8 cellular contexts compared by ENCODE assay signal in the genomic region with DNA sequence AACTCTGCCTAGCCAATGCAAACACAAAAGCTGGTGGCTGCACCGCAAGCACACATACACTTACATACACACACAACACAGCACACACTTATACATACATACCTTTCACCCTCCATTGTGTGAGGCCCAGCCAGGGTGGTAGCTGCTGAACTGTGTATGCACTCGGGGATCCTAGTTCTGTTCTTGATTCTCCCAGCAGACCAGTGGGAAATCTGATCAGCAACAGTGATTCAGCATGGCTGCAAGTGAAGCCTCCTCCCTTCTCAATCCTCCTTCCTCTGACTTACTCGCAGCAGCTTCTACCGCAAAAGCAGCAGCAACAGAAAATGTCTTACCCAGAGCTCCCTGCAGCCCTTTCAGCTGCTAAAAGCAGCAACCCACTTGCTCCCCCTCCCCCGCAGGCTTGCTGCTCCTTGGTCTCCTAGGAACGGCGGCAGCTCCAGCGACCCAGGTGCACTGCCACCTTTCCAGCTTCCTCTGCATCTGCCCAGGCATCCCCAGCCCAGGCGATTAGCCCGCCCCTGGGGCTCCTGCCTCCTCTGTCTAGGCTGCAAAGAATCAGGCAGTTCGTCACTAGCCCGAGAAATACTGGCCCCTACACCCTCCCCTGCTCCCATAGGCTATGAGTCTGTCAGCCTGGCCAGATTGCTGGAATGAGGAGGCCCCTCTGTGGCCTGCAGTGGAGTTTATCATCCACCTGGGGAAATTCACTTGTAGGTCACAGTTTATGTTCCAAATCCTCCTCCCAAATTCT. TPM values are rescaled to one million over a fixed set of nuclear protein-coding genes. Genes with fewer than 3 reads are reported as not detected.
DNase-seq lines count a peak whose midpoint lies in the region; ATAC-seq, FAIRE-seq and TF ChIP-seq lines count a peak whose summit lies in the region.

A gene with protein sequence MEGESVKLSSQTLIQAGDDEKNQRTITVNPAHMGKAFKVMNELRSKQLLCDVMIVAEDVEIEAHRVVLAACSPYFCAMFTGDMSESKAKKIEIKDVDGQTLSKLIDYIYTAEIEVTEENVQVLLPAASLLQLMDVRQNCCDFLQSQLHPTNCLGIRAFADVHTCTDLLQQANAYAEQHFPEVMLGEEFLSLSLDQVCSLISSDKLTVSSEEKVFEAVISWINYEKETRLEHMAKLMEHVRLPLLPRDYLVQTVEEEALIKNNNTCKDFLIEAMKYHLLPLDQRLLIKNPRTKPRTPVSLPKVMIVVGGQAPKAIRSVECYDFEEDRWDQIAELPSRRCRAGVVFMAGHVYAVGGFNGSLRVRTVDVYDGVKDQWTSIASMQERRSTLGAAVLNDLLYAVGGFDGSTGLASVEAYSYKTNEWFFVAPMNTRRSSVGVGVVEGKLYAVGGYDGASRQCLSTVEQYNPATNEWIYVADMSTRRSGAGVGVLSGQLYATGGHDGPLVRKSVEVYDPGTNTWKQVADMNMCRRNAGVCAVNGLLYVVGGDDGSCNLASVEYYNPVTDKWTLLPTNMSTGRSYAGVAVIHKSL (minus strand): TSS at position 559 of the 754 bp plus-strand sequence. CDS start 443 bp downstream, at position 116.

- peaks cover 4 to 14% of the 10 kb centered on the region in 2 donors for H3K36me3 Mint-ChIP-seq in activated T-cell treated with anti-CD3 and anti-CD28 coated beads, Interleukin-2, amount 50 U/mL, for 72 hours (ENCODE audit: insufficient read depth in 2 of 2)
- H3K36me3 Mint-ChIP-seq in naive B cell, result no peaks in the 10 kb centered on the region

- H3K9me3 Mint-ChIP-seq in activated T-cell treated with anti-CD3 and anti-CD28 coated beads, Interleukin-2, amount 50 U/mL, for 72 hours, result peaks cover 3% of the 10 kb centered on the region in 2 donors
- peaks cover 0 to 4% (median 0%) of the 10 kb centered on the region in 7 donors for H3K9me3 Mint-ChIP-seq in naive B cell

- peak; percentile 90 for FAIRE-seq in GM12891 (lab: Jason Lieb, UNC)

- H3K4me3 ChIP-seq in HFF-Myc (replicated peaks; ENCODE audit: low read depth, low read length), result peak within 1 kb of the TSS; percentile 41
- H3K4me3 ChIP-seq in foreskin fibroblast (ENCODE audit: low read depth in 1 of 2, low read length in 2 of 2), result peak within 1 kb of the TSS; percentile 43
- peak within 1 kb of the TSS; percentile 35 for H3K4me3 ChIP-seq in urinary bladder (ENCODE audit: low read depth, low read length)

- peak; percentile 36 to 46 for ATAC-seq in activated T-cell treated with anti-CD3 and anti-CD28 coated beads, Interleukin-2, amount 50 U/mL, for 72 hours (replicated peaks in 1 of 2)
- peak; percentile 38 to 53 for ATAC-seq in naive B cell (ENCODE audit: low read depth in 2 of 2)

- TF ChIP-seq CTCF in HFF-Myc (IDR thresholded peaks at IDR 0.05; ENCODE audit: low read depth, low read length, missing control alignments) (peak; percentile 4), foreskin fibroblast (IDR thresholded peaks at IDR 0.05; ENCODE audit: low read depth, low read length) (no peak)

- H3K27me3 Mint-ChIP-seq in activated T-cell treated with anti-CD3 and anti-CD28 coated beads, Interleukin-2, amount 50 U/mL, for 72 hours (ENCODE audit: low read depth), result no peaks in the 10 kb centered on the region
- H3K27me3 Mint-ChIP-seq in naive B cell, result peaks cover 0 to 10% (median 0%) of the 10 kb centered on the region in 3 donors

- TF ChIP-seq POLR2A in GM12891 (IDR thresholded peaks at IDR 0.05; ENCODE audit: low read depth, low read length), result no peak

- H3K4me3 Mint-ChIP-seq in activated T-cell treated with anti-CD3 and anti-CD28 coated beads, Interleukin-2, amount 50 U/mL, for 72 hours, result no peak within 1 kb of the TSS
- no peak within 1 kb of the TSS for H3K4me3 Mint-ChIP-seq in naive B cell

- no peaks in the 10 kb centered on the region for H3K4me1 ChIP-seq in urinary bladder (ENCODE audit: insufficient read depth)

- no peak within 1 kb of the TSS for H3K27ac ChIP-seq in urinary bladder (ENCODE audit: low read depth)

- peaks cover 33% of the 10 kb centered on the region for H3K4me1 Mint-ChIP-seq in activated T-cell treated with anti-CD3 and anti-CD28 coated beads, Interleukin-2, amount 50 U/mL, for 72 hours (ENCODE audit: low read depth)
- peaks cover 0 to 4% (median 4%) of the 10 kb centered on the region in 3 donors for H3K4me1 Mint-ChIP-seq in naive B cell

- no peaks in the 10 kb centered on the region for H3K36me3 ChIP-seq in urinary bladder (ENCODE audit: insufficient read depth)

- 4% methylated on average over 12 of the region's 12 CpGs for WGBS in urinary bladder

- peak; percentile 12 for DNase-seq in GM12891 (ENCODE audit: insufficient read length, low spot score)
- no peak for DNase-seq in HFF-Myc (ENCODE audit: extremely low read depth, low read depth)
- peak; percentile 63 for DNase-seq in NCI-H2227 treated with DMSO at 0.1 percent for 48 hours (lab: John Stamatoyannopoulos, UW)
- peak; percentile 23 to 41 for DNase-seq in activated T-cell treated with anti-CD3 and anti-CD28 coated beads, Interleukin-2, amount 50 U/mL, for 72 hours
- peak in 1 of 2 donors; percentile 65 for DNase-seq in foreskin fibroblast
- no peak for DNase-seq in naive B cell
- no peak for DNase-seq in HuH-7 (ENCODE audit: low spot score)

- no peak within 1 kb of the TSS for H3K27ac Mint-ChIP-seq in activated T-cell treated with anti-CD3 and anti-CD28 coated beads, Interleukin-2, amount 50 U/mL, for 72 hours
- no peak within 1 kb of the TSS for H3K27ac Mint-ChIP-seq in naive B cell

TF ChIP-seq in GM12891, 5 proteins besides CTCF, POLR2A, EP300 and RAD21:
- TF ChIP-seq POU2F2 (IDR thresholded peaks at IDR 0.05; ENCODE audit: low read depth, low read length), result no peak
- TF ChIP-seq POLR2AphosphoS5 (IDR thresholded peaks at IDR 0.05; ENCODE audit: low read depth, low read length), result no peak
- TF ChIP-seq TAF1 (IDR thresholded peaks at IDR 0.05; ENCODE audit: low read depth, low read length), result no peak
- TF ChIP-seq PAX5 (IDR thresholded peaks at IDR 0.05; ENCODE audit: insufficient read depth, low read length, severe bottlenecking), result no peak
- TF ChIP-seq SPI1 (IDR thresholded peaks at IDR 0.05; ENCODE audit: low read depth, low read length), result no peak

RNA-seq across cellular contexts. Expression of the gene that starts here (rescaled TPM):
- polyA plus RNA-seq in GM12891 (2012; ENCODE audit: low read depth, missing spikeins), result 6.1 TPM
- 1 to 10 TPM; 8.3 to 9.7 TPM for total RNA-seq in activated T-cell treated with anti-CD3 and anti-CD28 coated beads, Interleukin-2, amount 50 U/mL, for 72 hours
- polyA plus RNA-seq in naive B cell (ENCODE audit: low read depth in 6 of 6) (1 to 10 TPM in 3 of 6 donors, under 1 TPM in 3; 0.09 to 2.7 (median 0.97) TPM), urinary bladder (3.1 TPM)
- 12.0 TPM for total RNA-seq in urinary bladder

Comparison
In these comparisons a context has a peak if more than half of its experiments do, and no peak if none do; other contexts are left out.
1. DNase-seq: peak in GM12891 (single experiment), NCI-H2227 treated with DMSO at 0.1 percent for 48 hours (single experiment) and activated T-cell treated with anti-CD3 and anti-CD28 coated beads, Interleukin-2, amount 50 U/mL, for 72 hours (2 of 2); none in HFF-Myc (single experiment), naive B cell (single experiment) and HuH-7 (single experiment).
2. Peak in every context shown above with its lines, with median percentiles within 50 percentile points of each other: H3K4me3 ChIP-seq.